ENCODE assay signal across 1 cellular context in genomic region chr18:78982186-78982585, GRCh38.
TF ChIP-seq lines count a peak whose summit lies in the region.

No MANE protein-coding gene starts in this region.

TF ChIP-seq in H1, 55 proteins besides CTCF, POLR2A, EP300 and RAD21:
- TF ChIP-seq SP1 (IDR thresholded peaks at IDR 0.05; ENCODE audit: low read depth, low read length), result 0 out of 2 replicates have a peak, but pooled peaks have one; percentile 31
- TF ChIP-seq EGR1 (IDR thresholded peaks at IDR 0.05; ENCODE audit: borderline replicate concordance, low read depth, low read length), result no peak
- TF ChIP-seq SIN3A (conservative IDR thresholded peaks at IDR 0.05 in 1 of 2, IDR thresholded peaks at IDR 0.05 in 1 of 2; ENCODE audit: low read depth in 1 of 2, low read length in 2 of 2), result no peak
- TF ChIP-seq, protein P1, sequence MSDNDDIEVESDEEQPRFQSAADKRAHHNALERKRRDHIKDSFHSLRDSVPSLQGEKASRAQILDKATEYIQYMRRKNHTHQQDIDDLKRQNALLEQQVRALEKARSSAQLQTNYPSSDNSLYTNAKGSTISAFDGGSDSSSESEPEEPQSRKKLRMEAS (IDR thresholded peaks at IDR 0.05), result no peak
- TF ChIP-seq SAP30 (IDR thresholded peaks at IDR 0.05; ENCODE audit: insufficient read depth, insufficient replicate concordance, low read length), result no peak
